1 cellular context compared by ENCODE assay signal in the genomic region with DNA sequence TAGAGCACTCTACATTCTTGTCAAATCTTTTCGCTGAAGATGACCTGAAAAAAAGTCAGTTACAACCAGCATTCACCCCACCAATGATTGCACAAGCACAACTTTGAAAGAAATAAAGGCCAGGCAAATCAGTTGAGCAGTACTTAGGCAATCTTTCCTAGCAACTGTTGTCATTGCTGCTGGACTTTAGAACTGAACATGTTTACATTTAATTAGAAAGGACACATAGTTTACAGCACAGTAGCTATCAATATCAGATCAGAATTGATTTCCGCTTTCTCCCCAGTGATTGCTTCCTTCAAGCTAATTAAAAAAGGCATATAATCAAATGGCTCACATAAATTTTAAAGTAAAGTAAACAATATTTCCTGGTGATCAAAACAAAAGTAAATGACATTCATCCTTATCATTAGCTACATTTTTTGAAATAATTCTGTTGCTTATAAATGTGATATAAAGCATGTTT.
TF ChIP-seq lines count a peak whose summit lies in the region.

No MANE protein-coding gene starts in this region.

TF ChIP-seq in HepG2, 621 proteins besides CTCF, POLR2A, EP300 and RAD21 (continued from another document and continues in another):
- TF ChIP-seq, protein P1, sequence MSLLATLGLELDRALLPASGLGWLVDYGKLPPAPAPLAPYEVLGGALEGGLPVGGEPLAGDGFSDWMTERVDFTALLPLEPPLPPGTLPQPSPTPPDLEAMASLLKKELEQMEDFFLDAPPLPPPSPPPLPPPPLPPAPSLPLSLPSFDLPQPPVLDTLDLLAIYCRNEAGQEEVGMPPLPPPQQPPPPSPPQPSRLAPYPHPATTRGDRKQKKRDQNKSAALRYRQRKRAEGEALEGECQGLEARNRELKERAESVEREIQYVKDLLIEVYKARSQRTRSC (CRISPR knock-in tag; IDR thresholded peaks at IDR 0.05; ENCODE audit: low read depth) = no peak
- TF ChIP-seq MLLT10 (CRISPR knock-in tag; IDR thresholded peaks at IDR 0.05) (no peak), NFE2 (CRISPR knock-in tag; IDR thresholded peaks at IDR 0.05) (no peak; the same call in 1 of the 2 replicates), ZNF781 (CRISPR knock-in tag; IDR thresholded peaks at IDR 0.05; ENCODE audit: borderline replicate concordance, not compliant biosample characterization) (peak; percentile 77), ZNF263 (CRISPR knock-in tag; IDR thresholded peaks at IDR 0.05) (peak; percentile 45; the same call in 1 of the 2 replicates), ZNF530 (CRISPR knock-in tag; IDR thresholded peaks at IDR 0.05; ENCODE audit: low read depth) (no peak), ZNF614 (CRISPR knock-in tag; IDR thresholded peaks at IDR 0.05; ENCODE audit: borderline replicate concordance) (peak; percentile 100), ZNF232 (CRISPR knock-in tag; IDR thresholded peaks at IDR 0.05; ENCODE audit: borderline replicate concordance) (peak; percentile 77; the same call in 1 of the 2 replicates), ZNF883 (CRISPR knock-in tag; IDR thresholded peaks at IDR 0.05; ENCODE audit: not compliant biosample characterization) (no peak), HES4 (CRISPR knock-in tag; IDR thresholded peaks at IDR 0.05; ENCODE audit: borderline replicate concordance) (no peak), CCAR2 (optimal IDR thresholded peaks at IDR 0.05; ENCODE audit: low read depth, low read length) (peak; percentile 66), NCOR1 (IDR thresholded peaks at IDR 0.05; ENCODE audit: borderline replicate concordance, low read length) (peak; percentile 100), ZSCAN22 (CRISPR knock-in tag; IDR thresholded peaks at IDR 0.05) (peak; percentile 38; the same call in 1 of the 2 replicates), ZNF124 (CRISPR knock-in tag; IDR thresholded peaks at IDR 0.05) (peak; percentile 99), ZBTB21 (CRISPR knock-in tag; IDR thresholded peaks at IDR 0.05) (peak; percentile 86), ADNP (CRISPR knock-in tag; IDR thresholded peaks at IDR 0.05) (peak; percentile 40; the same call in 1 of the 2 replicates), SP2 (CRISPR knock-in tag; IDR thresholded peaks at IDR 0.05) (no peak), MBD4 (IDR thresholded peaks at IDR 0.05; ENCODE audit: borderline replicate concordance, low read length) (peak; percentile 98; the same call in 1 of the 2 replicates), ZNF839 (CRISPR knock-in tag; IDR thresholded peaks at IDR 0.05; ENCODE audit: borderline replicate concordance) (no peak), ZKSCAN1 (IDR thresholded peaks at IDR 0.05; ENCODE audit: low read length) (no peak), ZC3H4 (CRISPR knock-in tag; IDR thresholded peaks at IDR 0.05; ENCODE audit: borderline replicate concordance) (no peak), ZC3H13 (CRISPR knock-in tag; IDR thresholded peaks at IDR 0.05) (no peak; the same call in 1 of the 2 replicates), PAX8 (CRISPR knock-in tag; IDR thresholded peaks at IDR 0.05; ENCODE audit: borderline replicate concordance) (peak; percentile 55; the same call in 1 of the 2 replicates), HMGA1 (CRISPR knock-in tag; conservative IDR thresholded peaks at IDR 0.05) (no peak), ZNF160 (CRISPR knock-in tag; IDR thresholded peaks at IDR 0.05) (peak; percentile 80; the same call in 1 of the 2 replicates), ZNF230 (CRISPR knock-in tag; IDR thresholded peaks at IDR 0.05) (peak; percentile 73; the same call in 1 of the 2 replicates), ZNF720 (CRISPR knock-in tag; IDR thresholded peaks at IDR 0.05) (no peak), SETDB1 (CRISPR knock-in tag; IDR thresholded peaks at IDR 0.05; ENCODE audit: borderline replicate concordance) (no peak), ZNF7 (CRISPR knock-in tag; IDR thresholded peaks at IDR 0.05) (peak; percentile 90)
- TF ChIP-seq, protein P2, sequence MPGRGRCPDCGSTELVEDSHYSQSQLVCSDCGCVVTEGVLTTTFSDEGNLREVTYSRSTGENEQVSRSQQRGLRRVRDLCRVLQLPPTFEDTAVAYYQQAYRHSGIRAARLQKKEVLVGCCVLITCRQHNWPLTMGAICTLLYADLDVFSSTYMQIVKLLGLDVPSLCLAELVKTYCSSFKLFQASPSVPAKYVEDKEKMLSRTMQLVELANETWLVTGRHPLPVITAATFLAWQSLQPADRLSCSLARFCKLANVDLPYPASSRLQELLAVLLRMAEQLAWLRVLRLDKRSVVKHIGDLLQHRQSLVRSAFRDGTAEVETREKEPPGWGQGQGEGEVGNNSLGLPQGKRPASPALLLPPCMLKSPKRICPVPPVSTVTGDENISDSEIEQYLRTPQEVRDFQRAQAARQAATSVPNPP (CRISPR knock-in tag; IDR thresholded peaks at IDR 0.05) = peak; percentile 98
- TF ChIP-seq, protein P3, sequence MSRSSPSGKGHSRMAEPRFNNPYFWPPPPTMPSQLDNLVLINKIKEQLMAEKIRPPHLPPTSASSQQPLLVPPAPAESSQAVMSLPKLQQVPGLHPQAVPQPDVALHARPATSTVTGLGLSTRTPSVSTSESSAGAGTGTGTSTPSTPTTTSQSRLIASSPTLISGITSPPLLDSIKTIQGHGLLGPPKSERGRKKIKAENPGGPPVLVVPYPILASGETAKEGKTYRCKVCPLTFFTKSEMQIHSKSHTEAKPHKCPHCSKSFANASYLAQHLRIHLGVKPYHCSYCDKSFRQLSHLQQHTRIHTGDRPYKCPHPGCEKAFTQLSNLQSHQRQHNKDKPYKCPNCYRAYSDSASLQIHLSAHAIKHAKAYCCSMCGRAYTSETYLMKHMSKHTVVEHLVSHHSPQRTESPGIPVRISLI (CRISPR knock-in tag; IDR thresholded peaks at IDR 0.05; ENCODE audit: borderline replicate concordance) = peak; percentile 100
- TF ChIP-seq, protein P4, sequence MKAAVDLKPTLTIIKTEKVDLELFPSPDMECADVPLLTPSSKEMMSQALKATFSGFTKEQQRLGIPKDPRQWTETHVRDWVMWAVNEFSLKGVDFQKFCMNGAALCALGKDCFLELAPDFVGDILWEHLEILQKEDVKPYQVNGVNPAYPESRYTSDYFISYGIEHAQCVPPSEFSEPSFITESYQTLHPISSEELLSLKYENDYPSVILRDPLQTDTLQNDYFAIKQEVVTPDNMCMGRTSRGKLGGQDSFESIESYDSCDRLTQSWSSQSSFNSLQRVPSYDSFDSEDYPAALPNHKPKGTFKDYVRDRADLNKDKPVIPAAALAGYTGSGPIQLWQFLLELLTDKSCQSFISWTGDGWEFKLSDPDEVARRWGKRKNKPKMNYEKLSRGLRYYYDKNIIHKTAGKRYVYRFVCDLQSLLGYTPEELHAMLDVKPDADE (CRISPR knock-in tag; IDR thresholded peaks at IDR 0.05) = no peak
- TF ChIP-seq, protein P5, sequence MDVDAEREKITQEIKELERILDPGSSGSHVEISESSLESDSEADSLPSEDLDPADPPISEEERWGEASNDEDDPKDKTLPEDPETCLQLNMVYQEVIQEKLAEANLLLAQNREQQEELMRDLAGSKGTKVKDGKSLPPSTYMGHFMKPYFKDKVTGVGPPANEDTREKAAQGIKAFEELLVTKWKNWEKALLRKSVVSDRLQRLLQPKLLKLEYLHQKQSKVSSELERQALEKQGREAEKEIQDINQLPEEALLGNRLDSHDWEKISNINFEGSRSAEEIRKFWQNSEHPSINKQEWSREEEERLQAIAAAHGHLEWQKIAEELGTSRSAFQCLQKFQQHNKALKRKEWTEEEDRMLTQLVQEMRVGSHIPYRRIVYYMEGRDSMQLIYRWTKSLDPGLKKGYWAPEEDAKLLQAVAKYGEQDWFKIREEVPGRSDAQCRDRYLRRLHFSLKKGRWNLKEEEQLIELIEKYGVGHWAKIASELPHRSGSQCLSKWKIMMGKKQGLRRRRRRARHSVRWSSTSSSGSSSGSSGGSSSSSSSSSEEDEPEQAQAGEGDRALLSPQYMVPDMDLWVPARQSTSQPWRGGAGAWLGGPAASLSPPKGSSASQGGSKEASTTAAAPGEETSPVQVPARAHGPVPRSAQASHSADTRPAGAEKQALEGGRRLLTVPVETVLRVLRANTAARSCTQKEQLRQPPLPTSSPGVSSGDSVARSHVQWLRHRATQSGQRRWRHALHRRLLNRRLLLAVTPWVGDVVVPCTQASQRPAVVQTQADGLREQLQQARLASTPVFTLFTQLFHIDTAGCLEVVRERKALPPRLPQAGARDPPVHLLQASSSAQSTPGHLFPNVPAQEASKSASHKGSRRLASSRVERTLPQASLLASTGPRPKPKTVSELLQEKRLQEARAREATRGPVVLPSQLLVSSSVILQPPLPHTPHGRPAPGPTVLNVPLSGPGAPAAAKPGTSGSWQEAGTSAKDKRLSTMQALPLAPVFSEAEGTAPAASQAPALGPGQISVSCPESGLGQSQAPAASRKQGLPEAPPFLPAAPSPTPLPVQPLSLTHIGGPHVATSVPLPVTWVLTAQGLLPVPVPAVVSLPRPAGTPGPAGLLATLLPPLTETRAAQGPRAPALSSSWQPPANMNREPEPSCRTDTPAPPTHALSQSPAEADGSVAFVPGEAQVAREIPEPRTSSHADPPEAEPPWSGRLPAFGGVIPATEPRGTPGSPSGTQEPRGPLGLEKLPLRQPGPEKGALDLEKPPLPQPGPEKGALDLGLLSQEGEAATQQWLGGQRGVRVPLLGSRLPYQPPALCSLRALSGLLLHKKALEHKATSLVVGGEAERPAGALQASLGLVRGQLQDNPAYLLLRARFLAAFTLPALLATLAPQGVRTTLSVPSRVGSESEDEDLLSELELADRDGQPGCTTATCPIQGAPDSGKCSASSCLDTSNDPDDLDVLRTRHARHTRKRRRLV (CRISPR knock-in tag; IDR thresholded peaks at IDR 0.05) = no peak; the same call in 1 of the 2 replicates
- TF ChIP-seq, protein P6, sequence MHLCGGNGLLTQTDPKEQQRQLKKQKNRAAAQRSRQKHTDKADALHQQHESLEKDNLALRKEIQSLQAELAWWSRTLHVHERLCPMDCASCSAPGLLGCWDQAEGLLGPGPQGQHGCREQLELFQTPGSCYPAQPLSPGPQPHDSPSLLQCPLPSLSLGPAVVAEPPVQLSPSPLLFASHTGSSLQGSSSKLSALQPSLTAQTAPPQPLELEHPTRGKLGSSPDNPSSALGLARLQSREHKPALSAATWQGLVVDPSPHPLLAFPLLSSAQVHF (CRISPR knock-in tag; IDR thresholded peaks at IDR 0.05) = no peak
- TF ChIP-seq, protein P7, sequence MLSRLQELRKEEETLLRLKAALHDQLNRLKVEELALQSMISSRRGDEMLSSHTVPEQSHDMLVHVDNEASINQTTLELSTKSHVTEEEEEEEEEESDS (CRISPR knock-in tag; IDR thresholded peaks at IDR 0.05; ENCODE audit: borderline replicate concordance) = peak; percentile 96
- TF ChIP-seq, protein P8, sequence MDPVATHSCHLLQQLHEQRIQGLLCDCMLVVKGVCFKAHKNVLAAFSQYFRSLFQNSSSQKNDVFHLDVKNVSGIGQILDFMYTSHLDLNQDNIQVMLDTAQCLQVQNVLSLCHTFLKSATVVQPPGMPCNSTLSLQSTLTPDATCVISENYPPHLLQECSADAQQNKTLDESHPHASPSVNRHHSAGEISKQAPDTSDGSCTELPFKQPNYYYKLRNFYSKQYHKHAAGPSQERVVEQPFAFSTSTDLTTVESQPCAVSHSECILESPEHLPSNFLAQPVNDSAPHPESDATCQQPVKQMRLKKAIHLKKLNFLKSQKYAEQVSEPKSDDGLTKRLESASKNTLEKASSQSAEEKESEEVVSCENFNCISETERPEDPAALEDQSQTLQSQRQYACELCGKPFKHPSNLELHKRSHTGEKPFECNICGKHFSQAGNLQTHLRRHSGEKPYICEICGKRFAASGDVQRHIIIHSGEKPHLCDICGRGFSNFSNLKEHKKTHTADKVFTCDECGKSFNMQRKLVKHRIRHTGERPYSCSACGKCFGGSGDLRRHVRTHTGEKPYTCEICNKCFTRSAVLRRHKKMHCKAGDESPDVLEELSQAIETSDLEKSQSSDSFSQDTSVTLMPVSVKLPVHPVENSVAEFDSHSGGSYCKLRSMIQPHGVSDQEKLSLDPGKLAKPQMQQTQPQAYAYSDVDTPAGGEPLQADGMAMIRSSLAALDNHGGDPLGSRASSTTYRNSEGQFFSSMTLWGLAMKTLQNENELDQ (CRISPR knock-in tag; IDR thresholded peaks at IDR 0.05; ENCODE audit: borderline replicate concordance) = peak; percentile 82; the same call in 1 of the 2 replicates
- TF ChIP-seq, protein P9, sequence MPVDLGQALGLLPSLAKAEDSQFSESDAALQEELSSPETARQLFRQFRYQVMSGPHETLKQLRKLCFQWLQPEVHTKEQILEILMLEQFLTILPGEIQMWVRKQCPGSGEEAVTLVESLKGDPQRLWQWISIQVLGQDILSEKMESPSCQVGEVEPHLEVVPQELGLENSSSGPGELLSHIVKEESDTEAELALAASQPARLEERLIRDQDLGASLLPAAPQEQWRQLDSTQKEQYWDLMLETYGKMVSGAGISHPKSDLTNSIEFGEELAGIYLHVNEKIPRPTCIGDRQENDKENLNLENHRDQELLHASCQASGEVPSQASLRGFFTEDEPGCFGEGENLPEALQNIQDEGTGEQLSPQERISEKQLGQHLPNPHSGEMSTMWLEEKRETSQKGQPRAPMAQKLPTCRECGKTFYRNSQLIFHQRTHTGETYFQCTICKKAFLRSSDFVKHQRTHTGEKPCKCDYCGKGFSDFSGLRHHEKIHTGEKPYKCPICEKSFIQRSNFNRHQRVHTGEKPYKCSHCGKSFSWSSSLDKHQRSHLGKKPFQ (CRISPR knock-in tag; IDR thresholded peaks at IDR 0.05; ENCODE audit: insufficient replicate concordance) = peak; percentile 51
- TF ChIP-seq, protein P10, sequence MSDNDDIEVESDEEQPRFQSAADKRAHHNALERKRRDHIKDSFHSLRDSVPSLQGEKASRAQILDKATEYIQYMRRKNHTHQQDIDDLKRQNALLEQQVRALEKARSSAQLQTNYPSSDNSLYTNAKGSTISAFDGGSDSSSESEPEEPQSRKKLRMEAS (IDR thresholded peaks at IDR 0.05) = peak; percentile 85
- TF ChIP-seq, protein P11, sequence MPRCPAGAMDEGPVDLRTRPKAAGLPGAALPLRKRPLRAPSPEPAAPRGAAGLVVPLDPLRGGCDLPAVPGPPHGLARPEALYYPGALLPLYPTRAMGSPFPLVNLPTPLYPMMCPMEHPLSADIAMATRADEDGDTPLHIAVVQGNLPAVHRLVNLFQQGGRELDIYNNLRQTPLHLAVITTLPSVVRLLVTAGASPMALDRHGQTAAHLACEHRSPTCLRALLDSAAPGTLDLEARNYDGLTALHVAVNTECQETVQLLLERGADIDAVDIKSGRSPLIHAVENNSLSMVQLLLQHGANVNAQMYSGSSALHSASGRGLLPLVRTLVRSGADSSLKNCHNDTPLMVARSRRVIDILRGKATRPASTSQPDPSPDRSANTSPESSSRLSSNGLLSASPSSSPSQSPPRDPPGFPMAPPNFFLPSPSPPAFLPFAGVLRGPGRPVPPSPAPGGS (CRISPR knock-in tag; IDR thresholded peaks at IDR 0.05) = peak; percentile 91
